ENCODE assay signal across 1 cellular context in the genomic region with DNA sequence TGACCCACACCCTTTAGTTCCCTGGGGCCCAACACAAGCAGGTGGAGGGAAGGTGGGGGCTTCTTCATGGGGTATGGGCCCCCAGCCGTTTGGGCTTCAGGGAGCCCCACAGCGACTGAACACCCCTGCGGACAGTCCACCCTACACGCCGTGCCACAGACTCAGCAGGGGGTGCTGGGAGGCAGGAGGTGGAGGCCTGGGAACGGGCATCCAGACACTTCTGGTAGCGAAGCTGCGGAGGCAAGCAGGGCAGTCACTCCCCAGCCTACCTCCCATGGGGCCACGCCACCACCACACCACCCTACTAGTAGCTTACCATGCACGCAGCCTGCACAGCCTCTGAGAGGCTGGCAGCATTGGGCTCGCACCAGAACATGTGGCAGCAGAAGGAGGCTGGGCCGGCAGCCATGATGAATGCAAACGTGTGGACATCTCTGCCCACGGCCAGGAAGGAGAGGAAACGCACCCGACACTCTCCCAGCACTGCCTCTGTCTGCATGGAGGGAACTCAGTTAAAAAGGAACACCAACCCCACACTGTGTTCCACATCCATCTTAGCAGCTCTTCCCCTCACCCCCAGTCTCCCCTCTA.
TF ChIP-seq lines count a peak whose summit lies in the region.

No MANE protein-coding gene starts in this region.

TF ChIP-seq in K562, 482 proteins besides CTCF, POLR2A, EP300 and RAD21:
- peak; percentile 39; the same call in 1 of the 2 replicates for TF ChIP-seq POLR2G (IDR thresholded peaks at IDR 0.05; ENCODE audit: low read depth, low read length)
- TF ChIP-seq RBM39 (optimal IDR thresholded peaks at IDR 0.05; ENCODE audit: low read depth, low read length), result no peak
- no peak for TF ChIP-seq POLR3A (IDR thresholded peaks at IDR 0.05; ENCODE audit: borderline replicate concordance, extremely low read depth, insufficient read depth, insufficient read length)
- no peak for TF ChIP-seq GTF2F1 (IDR thresholded peaks at IDR 0.05; ENCODE audit: low read depth, low read length)
- TF ChIP-seq SMC3 (conservative IDR thresholded peaks at IDR 0.05; ENCODE audit: insufficient read depth, low read depth, low read length), result no peak
- TF ChIP-seq MEIS2 (IDR thresholded peaks at IDR 0.05; ENCODE audit: partially characterized antibody), result no peak
- no peak for TF ChIP-seq PTBP1 (IDR thresholded peaks at IDR 0.05; ENCODE audit: low read depth, low read length)
- TF ChIP-seq, protein P1, sequence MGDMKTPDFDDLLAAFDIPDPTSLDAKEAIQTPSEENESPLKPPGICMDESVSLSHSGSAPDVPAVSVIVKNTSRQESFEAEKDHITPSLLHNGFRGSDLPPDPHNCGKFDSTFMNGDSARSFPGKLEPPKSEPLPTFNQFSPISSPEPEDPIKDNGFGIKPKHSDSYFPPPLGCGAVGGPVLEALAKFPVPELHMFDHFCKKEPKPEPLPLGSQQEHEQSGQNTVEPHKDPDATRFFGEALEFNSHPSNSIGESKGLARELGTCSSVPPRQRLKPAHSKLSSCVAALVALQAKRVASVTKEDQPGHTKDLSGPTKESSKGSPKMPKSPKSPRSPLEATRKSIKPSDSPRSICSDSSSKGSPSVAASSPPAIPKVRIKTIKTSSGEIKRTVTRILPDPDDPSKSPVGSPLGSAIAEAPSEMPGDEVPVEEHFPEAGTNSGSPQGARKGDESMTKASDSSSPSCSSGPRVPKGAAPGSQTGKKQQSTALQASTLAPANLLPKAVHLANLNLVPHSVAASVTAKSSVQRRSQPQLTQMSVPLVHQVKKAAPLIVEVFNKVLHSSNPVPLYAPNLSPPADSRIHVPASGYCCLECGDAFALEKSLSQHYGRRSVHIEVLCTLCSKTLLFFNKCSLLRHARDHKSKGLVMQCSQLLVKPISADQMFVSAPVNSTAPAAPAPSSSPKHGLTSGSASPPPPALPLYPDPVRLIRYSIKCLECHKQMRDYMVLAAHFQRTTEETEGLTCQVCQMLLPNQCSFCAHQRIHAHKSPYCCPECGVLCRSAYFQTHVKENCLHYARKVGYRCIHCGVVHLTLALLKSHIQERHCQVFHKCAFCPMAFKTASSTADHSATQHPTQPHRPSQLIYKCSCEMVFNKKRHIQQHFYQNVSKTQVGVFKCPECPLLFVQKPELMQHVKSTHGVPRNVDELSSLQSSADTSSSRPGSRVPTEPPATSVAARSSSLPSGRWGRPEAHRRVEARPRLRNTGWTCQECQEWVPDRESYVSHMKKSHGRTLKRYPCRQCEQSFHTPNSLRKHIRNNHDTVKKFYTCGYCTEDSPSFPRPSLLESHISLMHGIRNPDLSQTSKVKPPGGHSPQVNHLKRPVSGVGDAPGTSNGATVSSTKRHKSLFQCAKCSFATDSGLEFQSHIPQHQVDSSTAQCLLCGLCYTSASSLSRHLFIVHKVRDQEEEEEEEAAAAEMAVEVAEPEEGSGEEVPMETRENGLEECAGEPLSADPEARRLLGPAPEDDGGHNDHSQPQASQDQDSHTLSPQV (IDR thresholded peaks at IDR 0.05), result no peak
TF ChIP-seq in K562: peak in this region for 1.
